In genomic region chr14:94850332-94851211, GRCh38 we compare ENCODE assay signal across 32 cellular contexts.
A peak's percentile ranks its signal among the peaks of the same experiment; 100 is the strongest.
DNase-seq lines count a peak whose midpoint lies in the region; ATAC-seq, FAIRE-seq and TF ChIP-seq lines count a peak whose summit lies in the region.
"Had no signal": no experiment of that assay in that cellular context is flagged by ENCODE, and none has a peak within 500 bp of the region (broad histone marks: within the 10 kb centered on the region; RNA-seq: fewer than 3 reads in every experiment).

No MANE protein-coding gene starts in this region.

- no peak for FAIRE-seq in HepG2 (lab: Jason Lieb, UNC)
- FAIRE-seq: urothelium cell line had no signal

- TF ChIP-seq EP300 in HepG2 (IDR thresholded peaks at IDR 0.05; ENCODE audit: low read depth in 2 of 2, low read length in 2 of 2) (no peak), HepG2 (CRISPR knock-in tag; IDR thresholded peaks at IDR 0.05; ENCODE audit: borderline replicate concordance) (no peak)

- no peak overlapping the region for H3K4me3 ChIP-seq in HepG2 (replicated peaks in 1 of 3; ENCODE audit: insufficient read depth in 1 of 3, low read depth in 2 of 3, low read length in 3 of 3)
- H3K4me3 ChIP-seq in right lobe of liver, result no peak overlapping the region
- H3K4me3 ChIP-seq in body of pancreas, result no peak overlapping the region
- H3K4me3 ChIP-seq: BLaER1, heart right ventricle, Peyer's patch had no signal

- H3K9me3 Mint-ChIP-seq in nephron, result peaks cover 5% of the 10 kb centered on the region

- POLR2A ChIA-PET in HepG2 (lab: Yijun Ruan, JAX), result no interaction called here

- 22% methylated on average over 16 of the region's 16 CpGs for WGBS in HepG2 (ENCODE audit: low lambda C conversion rate)
- WGBS in right lobe of liver (ENCODE audit: insufficient coverage, low coverage, low lambda C conversion rate, missing lambda C conversion rate), result 71% methylated on average over 12 of the region's 16 CpGs
- WGBS in body of pancreas, 2 donors, result 41 to 48% methylated on average over 16 of the region's 16 CpGs

- no peak for TF ChIP-seq RAD21 in HepG2 (CRISPR knock-in tag; IDR thresholded peaks at IDR 0.05)

- no peak for TF ChIP-seq CTCF in HepG2 (CRISPR knock-in tag; IDR thresholded peaks at IDR 0.05)
- no peak for TF ChIP-seq CTCF in right lobe of liver (IDR thresholded peaks at IDR 0.05)
- no peak for TF ChIP-seq CTCF in body of pancreas (IDR thresholded peaks at IDR 0.05)
- TF ChIP-seq CTCF in nephron (IDR thresholded peaks at IDR 0.05; ENCODE audit: unreplicated experiment in 3 of 3), result no peak

- TF ChIP-seq POLR2A in HepG2 (IDR thresholded peaks at IDR 0.05; ENCODE audit: insufficient read depth in 1 of 2, low read depth in 2 of 2, low read length in 2 of 2) (no peak), right lobe of liver (IDR thresholded peaks at IDR 0.05) (no peak), body of pancreas (IDR thresholded peaks at IDR 0.05) (no peak)

- peak overlapping the region in 2 of 3 experiments; percentile 30 to 52 for H3K4me3 Mint-ChIP-seq in nephron
- H3K4me3 Mint-ChIP-seq: activated CD4-positive, alpha-beta memory T cell treated with anti-CD3 and anti-CD28 coated beads for 36 hours; activated naive CD4-positive, alpha-beta T cell treated with anti-CD3 and anti-CD28 coated beads, Interleukin-2, amount 10 ng/mL, durations not matched to agents 7 days and 5 days; IgD-negative memory B cell; mesothelial cell of epicardium; naive thymus-derived CD4-positive, alpha-beta T cell; stimulated activated effector memory CD8-positive, alpha-beta T cell treated with anti-CD3 and anti-CD28 coated beads, Interleukin-12 subunit alpha, Interleukin-12 subunit beta, amount 100 ng/mL, for 72 hours had no signal

- CTCF ChIA-PET in HepG2 (lab: Yijun Ruan, JAX; ENCODE audit: low intra/inter-chr PET ratio, low total read pairs), result no interaction called here

- H3K36me3 ChIP-seq in HepG2 (replicated peaks in 1 of 2; ENCODE audit: control insufficient read depth in 1 of 2, insufficient read depth in 2 of 2, low read length in 2 of 2) (no peaks in the 10 kb centered on the region), right lobe of liver (no peaks in the 10 kb centered on the region), body of pancreas (replicated peaks in 1 of 2; ENCODE audit: insufficient read depth in 1 of 2, low read depth in 2 of 2) (no peaks in the 10 kb centered on the region)
- H3K36me3 ChIP-seq: BLaER1, heart right ventricle, Peyer's patch had no signal

- ATAC-seq in HepG2 (no peak), right lobe of liver (no peak), body of pancreas (no peak)
- ATAC-seq: activated CD4-positive, CD25-positive, alpha-beta regulatory T cell treated with anti-CD3 and anti-CD28 coated beads, Interleukin-2, amount 50 U/mL, for 24 hours; esophagus mucosa; naive thymus-derived CD4-positive, alpha-beta T cell; stimulated activated effector memory CD8-positive, alpha-beta T cell treated with anti-CD3 and anti-CD28 coated beads, Interleukin-12 subunit alpha, Interleukin-12 subunit beta, amount 100 ng/mL, for 72 hours had no signal

- no peaks in the 10 kb centered on the region for H3K4me1 ChIP-seq in HepG2 (ENCODE audit: insufficient read depth, low read length)
- H3K4me1 ChIP-seq in right lobe of liver, result no peaks in the 10 kb centered on the region
- H3K4me1 ChIP-seq in body of pancreas, result no peaks in the 10 kb centered on the region
- H3K4me1 ChIP-seq: BLaER1, Peyer's patch had no signal

- no peak overlapping the region for H3K4me2 ChIP-seq in HepG2 (ENCODE audit: low read depth, low read length)
- H3K4me2 ChIP-seq: BLaER1 had no signal

- H3K9me3 ChIP-seq in HepG2 (ENCODE audit: low read length) (peaks cover 9% of the 10 kb centered on the region; the same call in 1 of the 2 replicates), right lobe of liver (no peaks in the 10 kb centered on the region), body of pancreas (peaks cover 0 to 9% (median 0%) of the 10 kb centered on the region in 3 donors)

- no peaks in the 10 kb centered on the region for H3K36me3 Mint-ChIP-seq in nephron (ENCODE audit: low read depth)
- H3K36me3 Mint-ChIP-seq: activated CD4-positive, alpha-beta memory T cell treated with anti-CD3 and anti-CD28 coated beads for 36 hours; activated naive CD4-positive, alpha-beta T cell treated with anti-CD3 and anti-CD28 coated beads, Interleukin-2, amount 10 ng/mL, durations not matched to agents 7 days and 5 days; mesothelial cell of epicardium; stimulated activated effector memory CD8-positive, alpha-beta T cell treated with anti-CD3 and anti-CD28 coated beads, Interleukin-12 subunit alpha, Interleukin-12 subunit beta, amount 100 ng/mL, for 72 hours had no signal

- no peaks in the 10 kb centered on the region for H4K20me1 ChIP-seq in HepG2 (ENCODE audit: insufficient read depth, low read length)
- H4K20me1 ChIP-seq: BLaER1 had no signal

- peaks cover 5% of the 10 kb centered on the region for H3K27me3 Mint-ChIP-seq in nephron (ENCODE audit: low read depth)
- H3K27me3 Mint-ChIP-seq: activated naive CD4-positive, alpha-beta T cell treated with anti-CD3 and anti-CD28 coated beads, Interleukin-2, amount 10 ng/mL, durations not matched to agents 7 days and 5 days; IgD-negative memory B cell had no signal

- DNase-seq in HepG2 (ENCODE audit: low spot score) (no peak), right lobe of liver (no peak), body of pancreas (peak in 3 of 4 donors; percentile 19 to 43 (median 33)), ureter (ENCODE audit: low spot score) (peak; percentile 81), medulla oblongata (ENCODE audit: extremely low spot score) (no peak), NCI-H510A treated with DMSO at 0.1 percent for 48 hours (lab: John Stamatoyannopoulos, UW) (no peak), AG20443 (ENCODE audit: low spot score) (no peak)
- DNase-seq: activated CD4-positive, alpha-beta memory T cell treated with anti-CD3 and anti-CD28 coated beads for 36 hours; activated CD8-positive, alpha-beta memory T cell treated with anti-CD3 and anti-CD28 coated beads, Interleukin-2, amount 50 U/mL, for 48 hours; activated naive CD4-positive, alpha-beta T cell treated with anti-CD3 and anti-CD28 coated beads, Interleukin-2, amount 10 ng/mL, durations not matched to agents 7 days and 5 days; amniotic stem cell; cortex of kidney; DMS53; foreskin fibroblast; H7; heart right ventricle; naive thymus-derived CD4-positive, alpha-beta T cell; NCI-H1436; NCI-H524; Peyer's patch; retina; stimulated activated CD4-positive, alpha-beta T cell treated with anti-CD3 and anti-CD28 coated beads, Interleukin-4, amount 100 ng/mL, for 1 hour; substantia nigra; T-helper 1 cell had no signal

- H3K4me1 Mint-ChIP-seq in nephron, result peaks cover 8% of the 10 kb centered on the region
- H3K4me1 Mint-ChIP-seq: activated naive CD4-positive, alpha-beta T cell treated with anti-CD3 and anti-CD28 coated beads, Interleukin-2, amount 10 ng/mL, durations not matched to agents 7 days and 5 days; IgD-negative memory B cell; naive thymus-derived CD4-positive, alpha-beta T cell; stimulated activated effector memory CD8-positive, alpha-beta T cell treated with anti-CD3 and anti-CD28 coated beads, Interleukin-12 subunit alpha, Interleukin-12 subunit beta, amount 100 ng/mL, for 72 hours had no signal

- BruUV-seq in HepG2 (replicated peaks; lab: Mats Ljungman, UMichigan), result no TSS peak

- H3K27ac Mint-ChIP-seq in nephron, result peak overlapping the region in 2 of 3 experiments; percentile 15 to 67
- H3K27ac Mint-ChIP-seq: activated CD4-positive, alpha-beta memory T cell treated with anti-CD3 and anti-CD28 coated beads for 36 hours; activated naive CD4-positive, alpha-beta T cell treated with anti-CD3 and anti-CD28 coated beads, Interleukin-2, amount 10 ng/mL, durations not matched to agents 7 days and 5 days; IgD-negative memory B cell; mesothelial cell of epicardium; naive thymus-derived CD4-positive, alpha-beta T cell; stimulated activated effector memory CD8-positive, alpha-beta T cell treated with anti-CD3 and anti-CD28 coated beads, Interleukin-12 subunit alpha, Interleukin-12 subunit beta, amount 100 ng/mL, for 72 hours had no signal

- H2AFZ ChIP-seq in HepG2 (ENCODE audit: low read length), result no peak overlapping the region

- intact Hi-C loops in HepG2 (cut with micrococcal nuclease; ENCODE audit: unreplicated experiment), result no loop called here
- intact Hi-C loops in right lobe of liver (cut with DNase I), result no loop called here
- intact Hi-C loops in body of pancreas (cut with DNase I), result no loop called here

- H3K27me3 ChIP-seq in HepG2 (ENCODE audit: control insufficient read depth in 1 of 2, insufficient read depth in 2 of 2, low read length in 2 of 2), result peaks cover 1 to 35% of the 10 kb centered on the region in 2 experiments
- no peaks in the 10 kb centered on the region for H3K27me3 ChIP-seq in right lobe of liver
- no peaks in the 10 kb centered on the region for H3K27me3 ChIP-seq in body of pancreas
- H3K27me3 ChIP-seq: BLaER1, Peyer's patch had no signal

- H3K79me2 ChIP-seq in HepG2 (ENCODE audit: insufficient read depth, low read length), result no peaks in the 10 kb centered on the region

- in situ Hi-C loops in HepG2 (cut with HindIII; ENCODE audit: extremely low pct_ligation_motif_present, low pct_unique_long_range_greater_than_20kb), result no loop called here

- no peak overlapping the region for H3K27ac ChIP-seq in HepG2 (ENCODE audit: extremely low read length, insufficient read depth, low read length)
- no peak overlapping the region for H3K27ac ChIP-seq in right lobe of liver
- H3K27ac ChIP-seq in body of pancreas, result peak overlapping the region in 3 of 4 donors; percentile 13 to 37 (median 21)
- H3K27ac ChIP-seq: BLaER1, heart right ventricle, Peyer's patch had no signal

- no peak overlapping the region for H3K9ac ChIP-seq in HepG2 (ENCODE audit: insufficient read depth, low read depth, low read length)
- H3K9ac ChIP-seq: BLaER1 had no signal

TF ChIP-seq in HepG2, 621 proteins besides CTCF, POLR2A, EP300 and RAD21:
- no peak for TF ChIP-seq GTF2F1 (IDR thresholded peaks at IDR 0.05; ENCODE audit: low read length)
- TF ChIP-seq CEBPB (IDR thresholded peaks at IDR 0.05; ENCODE audit: borderline replicate concordance, low read depth, low read length), result peak; percentile 62
TF ChIP-seq in HepG2: peak in this region for 1.

Comparison
In these comparisons a context has a peak if more than half of its experiments do, and no peak if none do; other contexts are left out.
1. DNase-seq: peak in body of pancreas (3 of 4) and ureter (single experiment); none in HepG2 (single experiment), right lobe of liver (0 of 3), medulla oblongata (single experiment), NCI-H510A treated with DMSO at 0.1 percent for 48 hours (single experiment) and AG20443 (single experiment).
2. H3K27ac ChIP-seq: peak in body of pancreas (3 of 4); none in HepG2 (single experiment) and right lobe of liver (0 of 3).